ENCODE assay signal across 8 cellular contexts in the genomic region with DNA sequence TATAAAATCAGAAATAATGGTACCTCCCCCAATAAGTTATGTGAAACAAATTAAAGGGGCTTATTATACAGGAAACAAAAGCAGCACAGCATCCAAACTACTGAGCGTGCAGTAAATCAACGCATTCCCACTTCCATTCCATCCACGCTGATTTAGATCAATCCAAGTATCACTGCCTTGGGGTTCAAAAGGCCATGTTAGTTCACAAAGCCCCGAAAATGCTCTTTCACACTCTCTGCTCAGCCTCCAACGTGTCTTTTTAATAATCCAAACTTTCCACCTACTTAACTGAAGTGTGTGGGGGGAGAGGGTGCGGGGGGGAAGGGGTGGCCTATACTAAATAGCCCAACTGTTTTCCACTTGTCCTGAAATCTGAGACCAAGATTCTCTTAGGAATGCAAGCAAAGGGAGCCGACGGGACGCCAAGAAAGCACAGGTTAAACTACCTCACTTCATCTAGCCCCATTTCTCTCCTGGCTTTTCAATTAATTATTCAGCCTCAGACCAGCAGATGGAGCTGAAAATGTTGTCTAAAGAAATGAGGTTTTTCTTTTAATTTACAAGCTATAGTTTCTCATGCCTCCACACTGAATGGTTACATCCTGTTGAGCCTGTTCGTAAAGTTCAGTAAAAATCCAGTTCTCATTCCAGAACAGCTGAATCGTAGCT. TPM values are rescaled to one million over a fixed set of nuclear protein-coding genes. Genes with fewer than 3 reads are reported as not detected.
DNase-seq lines count a peak whose midpoint lies in the region; ATAC-seq, FAIRE-seq and TF ChIP-seq lines count a peak whose summit lies in the region.

No MANE protein-coding gene starts in this region.

- no peaks in the 10 kb centered on the region for H3K9me3 ChIP-seq in MM.1S (replicated peaks; ENCODE audit: insufficient read depth, low read length)
- H3K9me3 ChIP-seq in lower lobe of right lung, result no peaks in the 10 kb centered on the region

- peak; percentile 44; the same call in 1 of the 2 replicates for TF ChIP-seq CTCF in MM.1S (IDR thresholded peaks at IDR 0.05; ENCODE audit: low read length)
- TF ChIP-seq CTCF in lower lobe of right lung (IDR thresholded peaks at IDR 0.05), result peak; percentile 38

- H3K27ac ChIP-seq in MM.1S (ENCODE audit: low read length) (peak overlapping the region; percentile 94; the same call in 1 of the 2 replicates), caudate nucleus (ENCODE audit: low read depth, low read length) (peak overlapping the region; percentile 98), lower lobe of right lung (peak overlapping the region; percentile 97)

- intact Hi-C loops in lower lobe of right lung (cut with DNase I), result no loop called here
- intact Hi-C loops in posterior vena cava (cut with DNase I), result loop anchor here (5.0 to 10.0 kb wide), 3 partner anchors 285 to 1573 kb away; a partner anchor contains a TSS

- peaks cover 18% of the 10 kb centered on the region for H3K4me1 ChIP-seq in MM.1S (ENCODE audit: low read length)
- peaks cover 27% of the 10 kb centered on the region for H3K4me1 ChIP-seq in lower lobe of right lung

- H3K4me3 ChIP-seq in MM.1S (ENCODE audit: low read length) (peak overlapping the region; percentile 98), lower lobe of right lung (peak overlapping the region; percentile 90)

- peaks cover 21% of the 10 kb centered on the region for H3F3A ChIP-seq in MM.1S (ENCODE audit: insufficient read depth, low read length)

- H3K9me2 ChIP-seq in MM.1S (replicated peaks; ENCODE audit: insufficient read depth, low read length), result no peaks in the 10 kb centered on the region

- no peak for FAIRE-seq in urothelium cell line (lab: Jason Lieb, UNC)

- H3K79me2 ChIP-seq in MM.1S (ENCODE audit: low read length), result peaks cover 45% of the 10 kb centered on the region

- ATAC-seq in GM21825 (IDR thresholded peaks at IDR 0.05; ENCODE audit: unreplicated experiment) (peak; percentile 5), lower lobe of right lung (peak; percentile 1 to 2)

- H4K20me1 ChIP-seq in MM.1S (ENCODE audit: insufficient read depth, low read length), result no peaks in the 10 kb centered on the region

- H3K4me2 ChIP-seq in MM.1S (ENCODE audit: low read depth, low read length), result peak overlapping the region; percentile 82

- no peaks in the 10 kb centered on the region for H3K27me3 ChIP-seq in MM.1S (replicated peaks; ENCODE audit: insufficient read depth, low read length)
- no peaks in the 10 kb centered on the region for H3K27me3 ChIP-seq in lower lobe of right lung (ENCODE audit: low read depth)

- H3K36me3 ChIP-seq in MM.1S (replicated peaks; ENCODE audit: insufficient read depth, low read length), result no peaks in the 10 kb centered on the region
- peaks cover 11% of the 10 kb centered on the region for H3K36me3 ChIP-seq in lower lobe of right lung

- DNase-seq in NCI-H2107 treated with DMSO at 0.1 percent for 48 hours (lab: John Stamatoyannopoulos, UW; ENCODE audit: unreplicated experiment) (peak; percentile 22), NCI-H2107 (lab: John Stamatoyannopoulos, UW) (no peak), MM.1S (no peak), caudate nucleus (lab: John Stamatoyannopoulos, UW) (peak in 4 of 61 donors; percentile 30 to 57 (median 54)), lower lobe of right lung (no peak), urothelium cell line (ENCODE audit: low spot score) (peak; percentile 35), posterior vena cava (ENCODE audit: low spot score) (no peak)

- peak overlapping the region; percentile 98 for H3K9ac ChIP-seq in MM.1S (ENCODE audit: low read length)

- peak overlapping the region; percentile 71 for H2AFZ ChIP-seq in MM.1S (ENCODE audit: low read length)

RNA-seq across cellular contexts. Expression of a gene that starts 1.1 kb away (rescaled TPM):
- 14.8 TPM for total RNA-seq in lower lobe of right lung
- 10 to 100 TPM; 14.6 to 19.1 TPM for total RNA-seq in posterior vena cava

RNA-seq across cellular contexts. Expression of a gene that starts 12.5 kb away (rescaled TPM):
- 14.8 TPM for total RNA-seq in lower lobe of right lung
- total RNA-seq in posterior vena cava, result 10 to 100 TPM; 16.2 to 17.8 TPM

Comparison
In these comparisons a context has a peak if more than half of its experiments do, and no peak if none do; other contexts are left out.
1. DNase-seq: peak in NCI-H2107 treated with DMSO at 0.1 percent for 48 hours (single experiment) and urothelium cell line (single experiment); none in NCI-H2107 (single experiment), MM.1S (single experiment), lower lobe of right lung (single experiment) and posterior vena cava (single experiment).
2. Peak in every context shown above with its lines, with median percentiles within 50 percentile points of each other: H3K27ac ChIP-seq.